Comparison of ENCODE assay signal across 6 cellular contexts in the genomic region with DNA sequence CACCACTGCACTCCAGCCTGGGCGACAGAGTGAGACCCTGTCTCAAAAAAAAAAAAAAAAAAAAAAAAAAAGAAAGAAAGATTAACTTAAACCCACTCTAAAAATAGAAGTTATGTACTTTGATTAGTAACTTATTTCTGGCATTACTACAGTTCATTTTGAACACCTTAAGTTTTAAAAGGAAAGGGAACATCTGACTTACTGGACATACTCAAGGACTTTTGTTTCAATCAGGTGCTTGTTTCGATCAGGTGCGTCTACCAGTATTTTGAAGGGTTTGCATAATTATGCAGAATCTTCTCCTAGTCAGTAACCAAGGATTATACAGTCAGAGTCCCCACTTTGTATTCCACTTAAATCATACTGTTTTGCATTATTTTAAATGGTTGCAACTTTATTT.
"Had no signal": no experiment of that assay in that cellular context is flagged by ENCODE, and none has a peak within 500 bp of the region (broad histone marks: within the 10 kb centered on the region; RNA-seq: fewer than 3 reads in every experiment).

No MANE protein-coding gene starts in this region.

- H3K27ac ChIP-seq: HL-60 had no signal

- H3K4me3 Mint-ChIP-seq: GM23338, H9, IgD-negative memory B cell had no signal

- H3K27me3 Mint-ChIP-seq: IgD-negative memory B cell had no signal

- H3K4me3 ChIP-seq: GM23338 had no signal

- ATAC-seq: GM23338, HepG2 had no signal

- H3K27ac Mint-ChIP-seq: GM23338, H9, IgD-negative memory B cell had no signal

- H3K4me1 Mint-ChIP-seq: GM23338, IgD-negative memory B cell had no signal

- DNase-seq: H9, HCEC 1CT had no signal
